Comparison of ENCODE assay signal across 8 cellular contexts in genomic region chr2:158745067-158745865, GRCh38. TPM values are rescaled to one million over a fixed set of nuclear protein-coding genes. Genes with fewer than 3 reads are reported as not detected.
A peak's percentile ranks its signal among the peaks of the same experiment; 100 is the strongest.
DNase-seq lines count a peak whose midpoint lies in the region; ATAC-seq and TF ChIP-seq lines count a peak whose summit lies in the region.

No MANE protein-coding gene starts in this region.

- TF ChIP-seq POLR2A in HCT116 (IDR thresholded peaks at IDR 0.05; ENCODE audit: borderline replicate concordance, extremely low read depth, insufficient read depth, insufficient read length): no peak

- no peaks in the 10 kb centered on the region for H3K36me3 ChIP-seq in HCT116 (ENCODE audit: control insufficient read depth in 1 of 2, insufficient read depth in 2 of 2, low read length in 2 of 2)
- no peaks in the 10 kb centered on the region for H3K36me3 ChIP-seq in naive thymus-derived CD4-positive, alpha-beta T cell (ENCODE audit: control insufficient read depth in 2 of 3, insufficient read depth in 3 of 3, low read length in 3 of 3)

- RAD21 ChIA-PET in HCT116 (lab: Charles Lee; ENCODE audit: low non-redundant PET in 1 of 2, low total read pairs in 2 of 2, uncharacterized antibody in 2 of 2, unreplicated experiment in 2 of 2): interaction anchor here (1.2 to 1.6 kb wide), 5 partner anchors 566 to 721 kb away, joined by 3 to 9 read pairs (median 6); no protein-coding TSS in a partner anchor

- H3K4me3 Mint-ChIP-seq in activated CD4-positive, alpha-beta T cell treated with anti-CD3 and anti-CD28 coated beads for 36 hours: no peak overlapping the region
- no peak overlapping the region for H3K4me3 Mint-ChIP-seq in naive thymus-derived CD4-positive, alpha-beta T cell

- BruUV-seq in HCT116 (replicated peaks; lab: Mats Ljungman, UMichigan): no TSS peak

- CTCF ChIA-PET in HCT116 (lab: Charles Lee): interaction anchor here (0.6 to 4.0 kb wide), 19 partner anchors 7 to 1248 kb away, joined by 3 to 62 read pairs (median 5); partner anchors contain the start of genes CCDC148 and PKP4
- CTCF ChIA-PET in activated CD4-positive, alpha-beta T cell treated with anti-CD3 and anti-CD28 coated beads for 36 hours (lab: Charles Lee): interaction anchor here (0.6 to 4.3 kb wide), 16 partner anchors 9 to 727 kb away, joined by 3 to 29 read pairs (median 4); no protein-coding TSS in a partner anchor
- CTCF ChIA-PET in naive thymus-derived CD4-positive, alpha-beta T cell (lab: Charles Lee): interaction anchor here (0.8 to 5.3 kb wide), 11 partner anchors 9 to 731 kb away, joined by 3 to 48 read pairs (median 4); no protein-coding TSS in a partner anchor

- H3K36me3 Mint-ChIP-seq in activated CD4-positive, alpha-beta T cell treated with anti-CD3 and anti-CD28 coated beads for 36 hours (ENCODE audit: low read depth): no peaks in the 10 kb centered on the region
- H3K36me3 Mint-ChIP-seq in naive thymus-derived CD4-positive, alpha-beta T cell: no peaks in the 10 kb centered on the region

- no peaks in the 10 kb centered on the region for H3K9me3 Mint-ChIP-seq in activated CD4-positive, alpha-beta T cell treated with anti-CD3 and anti-CD28 coated beads for 36 hours (ENCODE audit: low read depth)
- no peaks in the 10 kb centered on the region for H3K9me3 Mint-ChIP-seq in naive thymus-derived CD4-positive, alpha-beta T cell

- H3K9ac ChIP-seq in HCT116 (ENCODE audit: low read length): no peak overlapping the region

- no peak overlapping the region for H3K27ac ChIP-seq in HCT116 (ENCODE audit: low read depth, low read length)
- no peak overlapping the region for H3K27ac ChIP-seq in naive thymus-derived CD4-positive, alpha-beta T cell (ENCODE audit: low read depth, low read length)

- ATAC-seq in HCT116 (peak; percentile 87), HG03457 (IDR thresholded peaks at IDR 0.05; ENCODE audit: unreplicated experiment) (no peak)
- no peak for ATAC-seq in activated CD4-positive, alpha-beta T cell treated with anti-CD3 and anti-CD28 coated beads for 36 hours
- ATAC-seq in naive thymus-derived CD4-positive, alpha-beta T cell: peak; percentile 49

- POLR2A ChIA-PET in HCT116 (lab: Charles Lee): interaction anchor here (1.5 kb wide), 1 partner anchor 721 kb away, joined by 3 read pairs; no protein-coding TSS in a partner anchor
- POLR2A ChIA-PET in activated CD4-positive, alpha-beta T cell treated with anti-CD3 and anti-CD28 coated beads for 36 hours (lab: Charles Lee): no interaction called here
- POLR2A ChIA-PET in naive thymus-derived CD4-positive, alpha-beta T cell (lab: Charles Lee): no interaction called here

- peak; percentile 65 to 71 (median 69) for TF ChIP-seq CTCF in HCT116 (IDR thresholded peaks at IDR 0.05 in 2 of 3, conservative IDR thresholded peaks at IDR 0.05 in 1 of 3; ENCODE audit: borderline replicate concordance in 1 of 3, insufficient read depth in 1 of 3, low read depth in 2 of 3, low read length in 2 of 3)

- no peak overlapping the region for H2AFZ ChIP-seq in HCT116 (ENCODE audit: low read depth, low read length, poor library complexity, severe bottlenecking)

- H3K4me1 Mint-ChIP-seq in activated CD4-positive, alpha-beta T cell treated with anti-CD3 and anti-CD28 coated beads for 36 hours: no peaks in the 10 kb centered on the region
- H3K4me1 Mint-ChIP-seq in naive thymus-derived CD4-positive, alpha-beta T cell: peaks cover 0 to 5% (median 0%) of the 10 kb centered on the region in 7 donors

- H3K27me3 ChIP-seq in HCT116 (ENCODE audit: insufficient read depth, low read length): peaks cover 27% of the 10 kb centered on the region
- H3K27me3 ChIP-seq in naive thymus-derived CD4-positive, alpha-beta T cell (ENCODE audit: control insufficient read depth in 2 of 2, insufficient read depth in 2 of 2, low read length in 2 of 2): no peaks in the 10 kb centered on the region

- H3K4me3 ChIP-seq in HCT116 (replicated peaks in 1 of 2; ENCODE audit: low read depth in 1 of 2, low read length in 2 of 2): no peak overlapping the region
- H3K4me3 ChIP-seq in naive thymus-derived CD4-positive, alpha-beta T cell (ENCODE audit: low read length): no peak overlapping the region

- no peak overlapping the region for H3K27ac Mint-ChIP-seq in activated CD4-positive, alpha-beta T cell treated with anti-CD3 and anti-CD28 coated beads for 36 hours
- H3K27ac Mint-ChIP-seq in naive thymus-derived CD4-positive, alpha-beta T cell: no peak overlapping the region

- intact Hi-C loops in HCT116 (cut with micrococcal nuclease): loop anchor here (1.0 to 10.0 kb wide), 4 partner anchors 565 to 970 kb away; no protein-coding TSS in a partner anchor
- intact Hi-C loops in activated CD4-positive, alpha-beta T cell treated with anti-CD3 and anti-CD28 coated beads for 36 hours (cut with DNase I, micrococcal nuclease): loop anchor here (1.0 to 5.0 kb wide), 4 partner anchors 288 to 720 kb away; partner anchors contain the start of genes CCDC148 (in 1 of the 2) and PKP4 (in 1 of the 2)
- intact Hi-C loops in naive thymus-derived CD4-positive, alpha-beta T cell (cut with micrococcal nuclease): loop anchor here (1.0 kb wide), 3 partner anchors 565 to 721 kb away; no protein-coding TSS in a partner anchor

- no peaks in the 10 kb centered on the region for H3K9me2 ChIP-seq in HCT116 (ENCODE audit: insufficient read depth)

- DNase-seq in ELF-1 (ENCODE audit: low read depth, low spot score) (peak; percentile 70), HCT116 (ENCODE audit: low read depth, low spot score) (peak; percentile 35), NCI-H146 treated with DMSO at 0.1 percent for 48 hours (lab: John Stamatoyannopoulos, UW; ENCODE audit: unreplicated experiment) (peak; percentile 82), fibroblast of gingiva (ENCODE audit: low read depth) (peak; percentile 61), MV-4-11 (lab: John Stamatoyannopoulos, UW) (no peak)
- DNase-seq in activated CD4-positive, alpha-beta T cell treated with anti-CD3 and anti-CD28 coated beads for 36 hours: peak; percentile 65
- DNase-seq in naive thymus-derived CD4-positive, alpha-beta T cell: peak in 7 of 9 donors; percentile 10 to 40 (median 34)

- no peaks in the 10 kb centered on the region for H3K79me2 ChIP-seq in HCT116 (ENCODE audit: insufficient read depth, low read length)

- no peak overlapping the region for H3K4me2 ChIP-seq in HCT116 (ENCODE audit: low read length)

- H3K27me3 Mint-ChIP-seq in activated CD4-positive, alpha-beta T cell treated with anti-CD3 and anti-CD28 coated beads for 36 hours: peaks cover 23% of the 10 kb centered on the region
- H3K27me3 Mint-ChIP-seq in naive thymus-derived CD4-positive, alpha-beta T cell: peaks cover 15 to 34% (median 23%) of the 10 kb centered on the region in 5 donors

- H3K4me1 ChIP-seq in HCT116 (ENCODE audit: control insufficient read depth in 1 of 2, insufficient read depth in 2 of 2, low read length in 2 of 2): no peaks in the 10 kb centered on the region
- H3K4me1 ChIP-seq in naive thymus-derived CD4-positive, alpha-beta T cell (ENCODE audit: control insufficient read depth in 2 of 2, insufficient read depth in 2 of 2, low read length in 2 of 2): no peaks in the 10 kb centered on the region

- no peaks in the 10 kb centered on the region for H3K9me3 ChIP-seq in HCT116 (ENCODE audit: control insufficient read depth in 1 of 2, insufficient read depth in 1 of 2, low read depth in 1 of 2, low read length in 2 of 2)
- H3K9me3 ChIP-seq in naive thymus-derived CD4-positive, alpha-beta T cell (ENCODE audit: control insufficient read depth in 2 of 3, low read length in 3 of 3): no peaks in the 10 kb centered on the region

- no peaks in the 10 kb centered on the region for H4K20me1 ChIP-seq in HCT116 (ENCODE audit: insufficient read depth)

- TF ChIP-seq RAD21 in HCT116 (IDR thresholded peaks at IDR 0.05; ENCODE audit: low read depth): peak; percentile 83

TF ChIP-seq in HCT116, 20 proteins besides CTCF, POLR2A, EP300 and RAD21:
- TF ChIP-seq ZBTB33 (IDR thresholded peaks at IDR 0.05; ENCODE audit: extremely low read depth, insufficient replicate concordance, low read length) (no peak), TCF7L2 (IDR thresholded peaks at IDR 0.05; ENCODE audit: borderline replicate concordance, extremely low read depth, insufficient read depth, insufficient read length) (no peak), CBX3 (IDR thresholded peaks at IDR 0.05; ENCODE audit: low read depth) (no peak), YY1 (IDR thresholded peaks at IDR 0.05; ENCODE audit: extremely low read depth, insufficient replicate concordance, low read depth, low read length) (no peak), SP1 (IDR thresholded peaks at IDR 0.05; ENCODE audit: low read depth) (no peak), SIN3A (IDR thresholded peaks at IDR 0.05; ENCODE audit: low read depth) (no peak), SRF (IDR thresholded peaks at IDR 0.05; ENCODE audit: low read depth) (no peak), POLR2AphosphoS5 (IDR thresholded peaks at IDR 0.05; ENCODE audit: low read depth, low read length) (no peak)

RNA-seq across cellular contexts. Expression of gene DAPL1, which starts 49.9 kb away (rescaled TPM):
- total RNA-seq in HCT116 (2021; ENCODE audit: unreplicated experiment): not detected
- polyA plus RNA-seq in HCT116 (2012): 0.11 TPM in 1 of 2 replicates, not detected in the other
- not detected for total RNA-seq in activated CD4-positive, alpha-beta T cell treated with anti-CD3 and anti-CD28 coated beads for 36 hours
- total RNA-seq in naive thymus-derived CD4-positive, alpha-beta T cell: not detected
- polyA plus RNA-seq in naive thymus-derived CD4-positive, alpha-beta T cell: not detected

Comparison
In these comparisons a context has a peak if more than half of its experiments do, and no peak if none do; other contexts are left out.
1. ATAC-seq: peak in HCT116 (single experiment) and naive thymus-derived CD4-positive, alpha-beta T cell (single experiment); none in activated CD4-positive, alpha-beta T cell treated with anti-CD3 and anti-CD28 coated beads for 36 hours (single experiment) and HG03457 (single experiment).